ENCODE assay signal across 23 cellular contexts in genomic region chr2:47777268-47777972, GRCh38. TPM values are rescaled to one million over a fixed set of nuclear protein-coding genes. Genes with fewer than 3 reads are reported as not detected.
DNase-seq lines count a peak whose midpoint lies in the region; ATAC-seq, FAIRE-seq and TF ChIP-seq lines count a peak whose summit lies in the region.
"Had no signal": no experiment of that assay in that cellular context is flagged by ENCODE, and none has a peak within 500 bp of the region (broad histone marks: within the 10 kb centered on the region; RNA-seq: fewer than 3 reads in every experiment).

No MANE protein-coding gene starts in this region.

- POLR2A ChIA-PET in WTC11 (lab: Charles Lee) (no interaction called here), endothelial cell of umbilical vein (lab: Charles Lee) (no interaction called here)

- H3K36me3 Mint-ChIP-seq in WTC11 (no peaks in the 10 kb centered on the region), mesothelial cell of epicardium (no peaks in the 10 kb centered on the region), type B pancreatic cell (no peaks in the 10 kb centered on the region)
- no peaks in the 10 kb centered on the region for H3K36me3 Mint-ChIP-seq in activated T-cell treated with anti-CD3 and anti-CD28 coated beads, Interleukin-2, amount 50 U/mL, for 4 hours (ENCODE audit: insufficient read depth)
- H3K36me3 Mint-ChIP-seq: CD14-positive monocyte had no signal

- DNase-seq in WTC11 (ENCODE audit: low spot score) (no peak), endothelial cell of umbilical vein (ENCODE audit: low read depth, low spot score) (no peak), mesothelial cell of epicardium (ENCODE audit: low spot score in 2 of 2, unreplicated experiment in 2 of 2) (no peak), type B pancreatic cell (ENCODE audit: extremely low spot score, unreplicated experiment) (no peak), posterior vena cava (ENCODE audit: low spot score) (no peak), NOMO-1 (lab: John Stamatoyannopoulos, UW; ENCODE audit: unreplicated experiment in 2 of 2) (no peak)
- DNase-seq in activated T-cell treated with anti-CD3 and anti-CD28 coated beads, Interleukin-2, amount 50 U/mL, for 4 hours: no peak
- DNase-seq: ACHN, COR-L47, NCI-H1105, NCI-H1694, NCI-H226, NCI-H524, NCI-H82, PC-3, RPMI8226, SIG-M5 had no signal

- no TSS peak for BruUV-seq in endothelial cell of umbilical vein (replicated peaks; lab: Mats Ljungman, UMichigan)

- no peak for TF ChIP-seq POLR2A in endothelial cell of umbilical vein (IDR thresholded peaks at IDR 0.05; ENCODE audit: low read depth, low read length)

- H3K9ac ChIP-seq in endothelial cell of umbilical vein (replicated peaks; ENCODE audit: extremely low read depth, insufficient read depth, low read length): no peak overlapping the region

- H3K4me3 ChIP-seq in endothelial cell of umbilical vein (replicated peaks in 1 of 3; ENCODE audit: insufficient read depth in 1 of 3, low read depth in 1 of 3, low read length in 3 of 3): no peak overlapping the region

- FAIRE-seq in endothelial cell of umbilical vein (lab: Jason Lieb, UNC): peak; percentile 55
- FAIRE-seq: G401.6, HTR-8/SVneo had no signal

- H3K4me1 Mint-ChIP-seq in WTC11 (peaks cover 27% of the 10 kb centered on the region), mesothelial cell of epicardium (peaks cover 16% of the 10 kb centered on the region), type B pancreatic cell (ENCODE audit: unreplicated experiment) (peaks cover 6% of the 10 kb centered on the region)
- peaks cover 2% of the 10 kb centered on the region for H3K4me1 Mint-ChIP-seq in activated T-cell treated with anti-CD3 and anti-CD28 coated beads, Interleukin-2, amount 50 U/mL, for 4 hours (ENCODE audit: low read depth)

- CTCF ChIA-PET in WTC11 (lab: Charles Lee) (interaction anchor here (1.2 to 2.1 kb wide), 3 partner anchors 10 to 340 kb away, joined by 3 to 11 read pairs (median 4); no protein-coding TSS in a partner anchor), endothelial cell of umbilical vein (lab: Charles Lee) (interaction anchor here (0.5 to 2.1 kb wide), 2 partner anchors 10 to 112 kb away, joined by 3 to 9 read pairs; no protein-coding TSS in a partner anchor)

- no peaks in the 10 kb centered on the region for H3K36me3 ChIP-seq in endothelial cell of umbilical vein (ENCODE audit: control insufficient read depth in 2 of 2, extremely low read depth in 1 of 2, insufficient read depth in 2 of 2, low read length in 2 of 2)

- H2AFZ ChIP-seq in endothelial cell of umbilical vein (ENCODE audit: low read depth, low read length): no peak overlapping the region

- peaks cover 3% of the 10 kb centered on the region for H3K4me1 ChIP-seq in endothelial cell of umbilical vein (ENCODE audit: control insufficient read depth, extremely low read depth, insufficient read depth, low read length)

- no peaks in the 10 kb centered on the region for H3K9me3 ChIP-seq in endothelial cell of umbilical vein (replicated peaks; ENCODE audit: control insufficient read depth, insufficient read depth, low read length)

- no peaks in the 10 kb centered on the region for H3K79me2 ChIP-seq in endothelial cell of umbilical vein (ENCODE audit: control insufficient read depth, insufficient read depth, low read length)

- H3K4me3 Mint-ChIP-seq in WTC11: no peak overlapping the region
- no peak overlapping the region for H3K4me3 Mint-ChIP-seq in mesothelial cell of epicardium
- H3K4me3 Mint-ChIP-seq in type B pancreatic cell: no peak overlapping the region
- H3K4me3 Mint-ChIP-seq in activated T-cell treated with anti-CD3 and anti-CD28 coated beads, Interleukin-2, amount 50 U/mL, for 4 hours: no peak overlapping the region
- H3K4me3 Mint-ChIP-seq: CD14-positive monocyte had no signal

- H3K4me2 ChIP-seq in endothelial cell of umbilical vein (ENCODE audit: insufficient read depth, low read length): no peak overlapping the region

- H3K9me3 Mint-ChIP-seq in WTC11 (no peaks in the 10 kb centered on the region), mesothelial cell of epicardium (no peaks in the 10 kb centered on the region), type B pancreatic cell (no peaks in the 10 kb centered on the region)
- H3K9me3 Mint-ChIP-seq in activated T-cell treated with anti-CD3 and anti-CD28 coated beads, Interleukin-2, amount 50 U/mL, for 4 hours: no peaks in the 10 kb centered on the region
- H3K9me3 Mint-ChIP-seq: CD14-positive monocyte had no signal

- intact Hi-C loops in endothelial cell of umbilical vein (cut with micrococcal nuclease): no loop called here
- intact Hi-C loops in posterior vena cava (cut with DNase I): loop anchor here in 1 of 2 donors (10.0 kb wide), 1 partner anchor 433 kb away; no protein-coding TSS in a partner anchor

- H3K27me3 Mint-ChIP-seq in WTC11 (ENCODE audit: low read depth) (0 out of 2 replicates have a peak, but pooled peaks cover 3% of the 10 kb centered on the region), mesothelial cell of epicardium (ENCODE audit: low read depth) (no peaks in the 10 kb centered on the region), type B pancreatic cell (no peaks in the 10 kb centered on the region)
- no peaks in the 10 kb centered on the region for H3K27me3 Mint-ChIP-seq in activated T-cell treated with anti-CD3 and anti-CD28 coated beads, Interleukin-2, amount 50 U/mL, for 4 hours (ENCODE audit: low read depth)

- no peaks in the 10 kb centered on the region for H4K20me1 ChIP-seq in endothelial cell of umbilical vein (replicated peaks; ENCODE audit: control insufficient read depth, extremely low read depth, insufficient read depth, low read length)

- no peaks in the 10 kb centered on the region for H3K27me3 ChIP-seq in endothelial cell of umbilical vein (ENCODE audit: control insufficient read depth in 2 of 2, insufficient read depth in 2 of 2, low read length in 2 of 2)

- dilution Hi-C loops in endothelial cell of umbilical vein (cut with MboI; ENCODE audit: extremely low pct_ligation_motif_present, low sequenced_read_pairs): no loop called here

- H3K27ac Mint-ChIP-seq in WTC11 (no peak overlapping the region), mesothelial cell of epicardium (peak overlapping the region; percentile 43), type B pancreatic cell (peak overlapping the region; percentile 59)

- peak; percentile 23 for ATAC-seq in WTC11
- ATAC-seq in activated T-cell treated with anti-CD3 and anti-CD28 coated beads, Interleukin-2, amount 50 U/mL, for 4 hours: no peak
- ATAC-seq: HCT116, PC-3, SK-N-SH treated with all-trans-retinoic acid at 6 μM for 48 hours had no signal

- no peak overlapping the region for H3K27ac ChIP-seq in endothelial cell of umbilical vein (ENCODE audit: insufficient read depth, low read depth, low read length)
- H3K27ac ChIP-seq: HL-60 had no signal

- no peaks in the 10 kb centered on the region for H3K9me1 ChIP-seq in endothelial cell of umbilical vein (replicated peaks; ENCODE audit: control insufficient read depth, extremely low read depth, insufficient read depth, low read length)

- TF ChIP-seq CTCF in WTC11 (IDR thresholded peaks at IDR 0.05) (no peak), endothelial cell of umbilical vein (IDR thresholded peaks at IDR 0.05; ENCODE audit: extremely low read depth in 1 of 2, insufficient read depth in 1 of 2, low read depth in 1 of 2, low read length in 2 of 2) (no peak), mesothelial cell of epicardium (IDR thresholded peaks at IDR 0.05; ENCODE audit: unreplicated experiment) (no peak), type B pancreatic cell (conservative IDR thresholded peaks at IDR 0.05) (no peak)

TF ChIP-seq in endothelial cell of umbilical vein, 7 proteins besides CTCF, POLR2A, EP300 and RAD21:
- TF ChIP-seq MYC (IDR thresholded peaks at IDR 0.05; ENCODE audit: low read depth, low read length) (no peak), EZH2 (IDR thresholded peaks at IDR 0.05; ENCODE audit: borderline replicate concordance, low read depth, low read length, severe bottlenecking) (no peak), POLR2AphosphoS5 (IDR thresholded peaks at IDR 0.05; ENCODE audit: insufficient read depth, low read depth, low read length) (no peak), MAX (IDR thresholded peaks at IDR 0.05; ENCODE audit: insufficient read depth, insufficient read length) (no peak), JUN (IDR thresholded peaks at IDR 0.05; ENCODE audit: borderline replicate concordance, insufficient read depth, insufficient read length, low read depth) (no peak), FOS (IDR thresholded peaks at IDR 0.05; ENCODE audit: borderline replicate concordance, insufficient read depth, low read length) (no peak), GATA2 (IDR thresholded peaks at IDR 0.05; ENCODE audit: insufficient read depth, insufficient read length, low read depth, low read length) (no peak)

RNA-seq across cellular contexts. Expression of gene MSH6, which starts 5.5 kb away (rescaled TPM):
- 235 to 275 TPM (median 247 TPM) in 3 replicates for total RNA-seq in WTC11 (2021)
- 59.3 and 74.0 TPM in 2 replicates for total RNA-seq in endothelial cell of umbilical vein
- polyA plus RNA-seq in endothelial cell of umbilical vein: 11.0 and 11.9 TPM in 2 replicates
- 17.6 and 18.1 TPM in 2 replicates for polyA plus RNA-seq in endothelial cell of umbilical vein (2011; cell fraction: cytosol; rRNA removed)
- polyA plus RNA-seq in endothelial cell of umbilical vein (2011; cell fraction: nucleus; rRNA removed): 18.8 and 25.3 TPM in 2 replicates
- polyA plus RNA-seq in endothelial cell of umbilical vein (2012): 43.9 and 44.0 TPM in 2 replicates
- polyA minus RNA-seq in endothelial cell of umbilical vein: 26.9 and 30.1 TPM in 2 replicates
- polyA minus RNA-seq in endothelial cell of umbilical vein (2011; cell fraction: cytosol; rRNA and poly(A)+ RNA removed): 63.9 TPM
- polyA minus RNA-seq in endothelial cell of umbilical vein (2011; cell fraction: nucleus; rRNA and poly(A)+ RNA removed): 17.0 and 21.5 TPM in 2 replicates
- 129 to 140 TPM (median 132 TPM) in 3 replicates for total RNA-seq in mesothelial cell of epicardium
- total RNA-seq in type B pancreatic cell (ENCODE audit: low replicate concordance): 79.3 and 138 TPM in 2 replicates
- 10 to 100 TPM; 30.8 to 36.3 TPM for total RNA-seq in posterior vena cava
- total RNA-seq in activated T-cell treated with anti-CD3 and anti-CD28 coated beads, Interleukin-2, amount 50 U/mL, for 4 hours: 100 to 1,000 TPM; 164 to 186 (median 166) TPM
